2 cellular contexts compared by ENCODE assay signal in the genomic region with DNA sequence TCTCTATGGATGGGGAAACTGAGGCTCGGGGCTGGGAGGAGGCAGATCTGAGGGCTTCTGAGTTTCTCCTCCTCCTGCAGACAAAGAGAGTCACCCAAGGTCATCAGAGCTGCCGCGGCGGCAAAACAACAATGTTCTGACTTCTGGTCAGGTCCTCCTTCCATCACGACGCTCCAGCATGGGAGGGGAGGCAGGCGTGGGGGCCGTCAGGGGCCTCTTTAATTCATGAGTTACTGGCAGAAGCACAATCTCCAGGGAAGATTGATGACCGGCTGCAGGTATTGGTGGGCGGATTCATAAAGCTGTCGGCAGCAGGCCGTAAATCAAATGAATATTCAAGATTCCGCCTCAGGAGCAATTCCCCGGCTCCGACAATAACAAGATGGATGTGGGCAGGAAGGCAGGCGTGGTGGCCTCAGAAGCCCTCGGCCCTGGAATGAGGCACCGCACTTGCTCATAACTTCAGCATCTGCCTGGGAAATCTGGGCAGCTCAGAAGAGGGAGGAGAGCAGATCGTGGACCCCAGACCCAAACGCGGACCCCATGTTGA.
TF ChIP-seq lines count a peak whose summit lies in the region.

No MANE protein-coding gene starts in this region.

TF ChIP-seq in HEK293T, 16 proteins besides CTCF, POLR2A, EP300 and RAD21:
- peak; percentile 64 for TF ChIP-seq L3MBTL2 (conservative IDR thresholded peaks at IDR 0.05)
- TF ChIP-seq ZNF384 (IDR thresholded peaks at IDR 0.05), result no peak
- TF ChIP-seq CTBP1 (IDR thresholded peaks at IDR 0.05; ENCODE audit: borderline replicate concordance), result peak; percentile 95
- peak; percentile 95; the same call in 1 of the 2 replicates for TF ChIP-seq LEF1 (IDR thresholded peaks at IDR 0.05; ENCODE audit: borderline replicate concordance)
- TF ChIP-seq FOXM1 (IDR thresholded peaks at IDR 0.05; ENCODE audit: borderline replicate concordance), result no peak
- TF ChIP-seq HDGF (IDR thresholded peaks at IDR 0.05; ENCODE audit: borderline replicate concordance), result no peak
- TF ChIP-seq BHLHE40 (IDR thresholded peaks at IDR 0.05; ENCODE audit: borderline replicate concordance), result no peak
- no peak for TF ChIP-seq NFRKB (IDR thresholded peaks at IDR 0.05)
- no peak for TF ChIP-seq ARNT (IDR thresholded peaks at IDR 0.05)
- TF ChIP-seq, protein P1, sequence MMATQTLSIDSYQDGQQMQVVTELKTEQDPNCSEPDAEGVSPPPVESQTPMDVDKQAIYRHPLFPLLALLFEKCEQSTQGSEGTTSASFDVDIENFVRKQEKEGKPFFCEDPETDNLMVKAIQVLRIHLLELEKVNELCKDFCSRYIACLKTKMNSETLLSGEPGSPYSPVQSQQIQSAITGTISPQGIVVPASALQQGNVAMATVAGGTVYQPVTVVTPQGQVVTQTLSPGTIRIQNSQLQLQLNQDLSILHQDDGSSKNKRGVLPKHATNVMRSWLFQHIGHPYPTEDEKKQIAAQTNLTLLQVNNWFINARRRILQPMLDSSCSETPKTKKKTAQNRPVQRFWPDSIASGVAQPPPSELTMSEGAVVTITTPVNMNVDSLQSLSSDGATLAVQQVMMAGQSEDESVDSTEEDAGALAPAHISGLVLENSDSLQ (IDR thresholded peaks at IDR 0.05), result peak; percentile 97

TF ChIP-seq in HepG2, 621 proteins besides CTCF, POLR2A, EP300 and RAD21:
- 0 out of 2 replicates have a peak, but pooled peaks have one; percentile 30 for TF ChIP-seq ZNF441 (CRISPR knock-in tag; IDR thresholded peaks at IDR 0.05; ENCODE audit: borderline replicate concordance)
- TF ChIP-seq, protein P2, sequence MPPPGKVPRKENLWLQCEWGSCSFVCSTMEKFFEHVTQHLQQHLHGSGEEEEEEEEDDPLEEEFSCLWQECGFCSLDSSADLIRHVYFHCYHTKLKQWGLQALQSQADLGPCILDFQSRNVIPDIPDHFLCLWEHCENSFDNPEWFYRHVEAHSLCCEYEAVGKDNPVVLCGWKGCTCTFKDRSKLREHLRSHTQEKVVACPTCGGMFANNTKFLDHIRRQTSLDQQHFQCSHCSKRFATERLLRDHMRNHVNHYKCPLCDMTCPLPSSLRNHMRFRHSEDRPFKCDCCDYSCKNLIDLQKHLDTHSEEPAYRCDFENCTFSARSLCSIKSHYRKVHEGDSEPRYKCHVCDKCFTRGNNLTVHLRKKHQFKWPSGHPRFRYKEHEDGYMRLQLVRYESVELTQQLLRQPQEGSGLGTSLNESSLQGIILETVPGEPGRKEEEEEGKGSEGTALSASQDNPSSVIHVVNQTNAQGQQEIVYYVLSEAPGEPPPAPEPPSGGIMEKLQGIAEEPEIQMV (CRISPR knock-in tag; IDR thresholded peaks at IDR 0.05; ENCODE audit: low read depth), result no peak
- 0 out of 2 replicates have a peak, but pooled peaks have one; percentile 10 for TF ChIP-seq SALL1 (CRISPR knock-in tag; IDR thresholded peaks at IDR 0.05)
- TF ChIP-seq GPN1 (CRISPR knock-in tag; IDR thresholded peaks at IDR 0.05; ENCODE audit: borderline replicate concordance), result no peak
- TF ChIP-seq, protein P3, sequence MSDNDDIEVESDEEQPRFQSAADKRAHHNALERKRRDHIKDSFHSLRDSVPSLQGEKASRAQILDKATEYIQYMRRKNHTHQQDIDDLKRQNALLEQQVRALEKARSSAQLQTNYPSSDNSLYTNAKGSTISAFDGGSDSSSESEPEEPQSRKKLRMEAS (IDR thresholded peaks at IDR 0.05), result no peak
- TF ChIP-seq AHR (CRISPR knock-in tag; IDR thresholded peaks at IDR 0.05), result no peak
- TF ChIP-seq PPARG (CRISPR knock-in tag; conservative IDR thresholded peaks at IDR 0.05), result no peak
- TF ChIP-seq ZNF770 (CRISPR knock-in tag; IDR thresholded peaks at IDR 0.05), result no peak
- TF ChIP-seq SCMH1 (CRISPR knock-in tag; IDR thresholded peaks at IDR 0.05; ENCODE audit: borderline replicate concordance), result no peak
- TF ChIP-seq, protein P4, sequence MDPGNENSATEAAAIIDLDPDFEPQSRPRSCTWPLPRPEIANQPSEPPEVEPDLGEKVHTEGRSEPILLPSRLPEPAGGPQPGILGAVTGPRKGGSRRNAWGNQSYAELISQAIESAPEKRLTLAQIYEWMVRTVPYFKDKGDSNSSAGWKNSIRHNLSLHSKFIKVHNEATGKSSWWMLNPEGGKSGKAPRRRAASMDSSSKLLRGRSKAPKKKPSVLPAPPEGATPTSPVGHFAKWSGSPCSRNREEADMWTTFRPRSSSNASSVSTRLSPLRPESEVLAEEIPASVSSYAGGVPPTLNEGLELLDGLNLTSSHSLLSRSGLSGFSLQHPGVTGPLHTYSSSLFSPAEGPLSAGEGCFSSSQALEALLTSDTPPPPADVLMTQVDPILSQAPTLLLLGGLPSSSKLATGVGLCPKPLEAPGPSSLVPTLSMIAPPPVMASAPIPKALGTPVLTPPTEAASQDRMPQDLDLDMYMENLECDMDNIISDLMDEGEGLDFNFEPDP (CRISPR knock-in tag; conservative IDR thresholded peaks at IDR 0.05), result 0 out of 2 replicates have a peak, but pooled peaks have one; percentile 29
- TF ChIP-seq, protein P5, sequence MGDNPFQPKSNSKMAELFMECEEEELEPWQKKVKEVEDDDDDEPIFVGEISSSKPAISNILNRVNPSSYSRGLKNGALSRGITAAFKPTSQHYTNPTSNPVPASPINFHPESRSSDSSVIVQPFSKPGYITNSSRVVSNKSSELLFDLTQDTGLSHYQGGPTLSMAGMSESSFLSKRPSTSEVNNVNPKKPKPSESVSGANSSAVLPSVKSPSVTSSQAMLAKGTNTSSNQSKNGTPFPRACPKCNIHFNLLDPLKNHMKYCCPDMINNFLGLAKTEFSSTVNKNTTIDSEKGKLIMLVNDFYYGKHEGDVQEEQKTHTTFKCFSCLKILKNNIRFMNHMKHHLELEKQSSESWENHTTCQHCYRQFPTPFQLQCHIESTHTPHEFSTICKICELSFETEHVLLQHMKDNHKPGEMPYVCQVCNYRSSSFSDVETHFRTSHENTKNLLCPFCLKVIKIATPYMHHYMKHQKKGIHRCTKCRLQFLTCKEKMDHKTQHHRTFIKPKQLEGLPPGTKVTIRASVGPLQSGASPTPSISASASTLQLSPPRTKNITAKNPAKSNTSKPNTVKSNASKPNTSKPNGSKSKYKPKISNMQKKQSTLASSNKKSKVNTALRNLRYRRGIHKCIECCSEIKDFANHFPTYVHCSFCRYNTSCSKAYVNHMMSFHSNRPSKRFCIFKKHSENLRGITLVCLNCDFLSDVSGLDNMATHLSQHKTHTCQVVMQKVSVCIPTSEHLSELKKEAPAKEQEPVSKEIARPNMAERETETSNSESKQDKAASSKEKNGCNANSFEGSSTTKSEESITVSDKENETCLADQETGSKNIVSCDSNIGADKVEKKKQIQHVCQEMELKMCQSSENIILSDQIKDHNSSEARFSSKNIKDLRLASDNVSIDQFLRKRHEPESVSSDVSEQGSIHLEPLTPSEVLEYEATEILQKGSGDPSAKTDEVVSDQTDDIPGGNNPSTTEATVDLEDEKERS (CRISPR knock-in tag; IDR thresholded peaks at IDR 0.05), result no peak
- no peak for TF ChIP-seq ZSCAN29 (CRISPR knock-in tag; conservative IDR thresholded peaks at IDR 0.05)
- TF ChIP-seq SKI (IDR thresholded peaks at IDR 0.05; ENCODE audit: partially characterized antibody), result no peak
- TF ChIP-seq ZNF564 (CRISPR knock-in tag; IDR thresholded peaks at IDR 0.05), result no peak
TF ChIP-seq in HepG2: peak in this region for 3.
